22 cellular contexts compared by ENCODE assay signal in the genomic region with DNA sequence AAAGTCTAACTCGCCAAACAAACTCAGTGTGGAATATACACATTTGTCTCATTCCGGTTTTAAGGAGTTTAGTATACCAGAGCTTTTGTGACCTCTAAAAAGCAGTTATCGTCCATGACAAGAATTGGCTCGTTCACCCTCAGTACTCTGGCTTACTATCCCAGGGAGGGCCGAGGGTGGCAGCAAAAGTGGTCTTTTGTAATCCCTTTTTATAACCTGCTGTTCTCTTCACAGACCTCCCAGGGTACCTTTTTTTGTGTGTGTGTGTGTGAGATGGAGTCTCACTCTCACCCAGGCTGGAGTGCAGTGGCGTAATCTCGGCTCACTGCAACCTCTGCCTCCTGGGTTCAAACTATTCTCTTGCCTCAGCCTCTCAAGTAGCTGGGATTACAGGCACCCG. TPM values are rescaled to one million over a fixed set of nuclear protein-coding genes. Genes with fewer than 3 reads are reported as not detected.
DNase-seq lines count a peak whose midpoint lies in the region; ATAC-seq, FAIRE-seq and TF ChIP-seq lines count a peak whose summit lies in the region.
"Had no signal": no experiment of that assay in that cellular context is flagged by ENCODE, and none has a peak within 500 bp of the region (broad histone marks: within the 10 kb centered on the region; RNA-seq: fewer than 3 reads in every experiment).

No MANE protein-coding gene starts in this region.

- peaks cover 11% of the 10 kb centered on the region; the same call in 1 of the 2 replicates for H3K4me1 ChIP-seq in HepG2 (ENCODE audit: insufficient read depth, low read length)
- H3K4me1 ChIP-seq in right lobe of liver = peaks cover 0 to 21% (median 4%) of the 10 kb centered on the region in 4 donors
- peaks cover 4 to 15% (median 12%) of the 10 kb centered on the region in 4 donors for H3K4me1 ChIP-seq in liver (ENCODE audit: control insufficient read depth in 4 of 4, insufficient read depth in 4 of 4, low read length in 3 of 4)

- TF ChIP-seq EP300 in HepG2 (IDR thresholded peaks at IDR 0.05; ENCODE audit: low read depth in 2 of 2, low read length in 2 of 2) (no peak), HepG2 (CRISPR knock-in tag; IDR thresholded peaks at IDR 0.05; ENCODE audit: borderline replicate concordance) (no peak)

- peaks cover 53% of the 10 kb centered on the region for H3K79me2 ChIP-seq in HepG2 (ENCODE audit: insufficient read depth, low read length)

- in situ Hi-C loops in HepG2 (cut with HindIII; ENCODE audit: extremely low pct_ligation_motif_present, low pct_unique_long_range_greater_than_20kb) = no loop called here

- H3K27me3 Mint-ChIP-seq in activated T-cell treated with anti-CD3 and anti-CD28 coated beads, Interleukin-2, amount 50 U/mL, for 24 hours = no peaks in the 10 kb centered on the region

- no peak overlapping the region for H3K4me3 Mint-ChIP-seq in activated T-cell treated with anti-CD3 and anti-CD28 coated beads, Interleukin-2, amount 50 U/mL, for 24 hours
- H3K4me3 Mint-ChIP-seq: CD14-positive monocyte; CD8-positive, alpha-beta T cell had no signal

- CTCF ChIA-PET in HepG2 (lab: Yijun Ruan, JAX; ENCODE audit: low intra/inter-chr PET ratio, low total read pairs) = no interaction called here

- no peaks in the 10 kb centered on the region for H3K9me3 Mint-ChIP-seq in activated T-cell treated with anti-CD3 and anti-CD28 coated beads, Interleukin-2, amount 50 U/mL, for 24 hours
- H3K9me3 Mint-ChIP-seq: CD8-positive, alpha-beta T cell had no signal

- no peak overlapping the region for H3K4me2 ChIP-seq in HepG2 (ENCODE audit: low read depth, low read length)

- FAIRE-seq in HepG2 (lab: Jason Lieb, UNC) = no peak
- FAIRE-seq: D721Med, G401.6, GM12891, GM19239, H1 had no signal

- H3K36me3 ChIP-seq in HepG2 (replicated peaks in 1 of 2; ENCODE audit: control insufficient read depth in 1 of 2, insufficient read depth in 2 of 2, low read length in 2 of 2) = peaks cover 18 to 38% of the 10 kb centered on the region in 2 experiments
- H3K36me3 ChIP-seq in right lobe of liver = peaks cover 0 to 9% (median 2%) of the 10 kb centered on the region in 4 donors
- peaks cover 2 to 11% (median 8%) of the 10 kb centered on the region in 4 donors for H3K36me3 ChIP-seq in liver (ENCODE audit: control insufficient read depth in 4 of 4, insufficient read depth in 3 of 4, low read depth in 1 of 4, low read length in 3 of 4)

- no peak for TF ChIP-seq CTCF in HepG2 (CRISPR knock-in tag; IDR thresholded peaks at IDR 0.05)
- TF ChIP-seq CTCF in right lobe of liver (IDR thresholded peaks at IDR 0.05) = no peak
- TF ChIP-seq CTCF in liver (IDR thresholded peaks at IDR 0.05; ENCODE audit: low read depth, low read length, missing input control) = no peak

- H2AFZ ChIP-seq in HepG2 (ENCODE audit: low read length) = no peak overlapping the region

- TF ChIP-seq POLR2A in HepG2 (IDR thresholded peaks at IDR 0.05; ENCODE audit: insufficient read depth in 1 of 2, low read depth in 2 of 2, low read length in 2 of 2) = no peak
- TF ChIP-seq POLR2A in right lobe of liver (IDR thresholded peaks at IDR 0.05) = no peak

- DNase-seq in activated T-cell treated with anti-CD3 and anti-CD28 coated beads, Interleukin-2, amount 50 U/mL, for 24 hours = no peak
- no peak for DNase-seq in activated T-cell treated with anti-CD3 and anti-CD28 coated beads, Interleukin-2, amount 50 U/mL, for 1 hour
- DNase-seq in HepG2 (ENCODE audit: low spot score) = no peak
- DNase-seq in right lobe of liver = no peak
- no peak for DNase-seq in HCEC 1CT
- DNase-seq: CD8-positive, alpha-beta T cell; COR-L47; DMS153; DMS79 treated with DMSO at 0.1 percent for 48 hours; EL had no signal

- 92% methylated on average over 8 of the region's 8 CpGs for WGBS in HepG2 (ENCODE audit: low lambda C conversion rate)
- WGBS in right lobe of liver (ENCODE audit: insufficient coverage, low coverage, low lambda C conversion rate, missing lambda C conversion rate) = 41% methylated on average over 3 of the region's 8 CpGs
- 70% methylated on average over 8 of the region's 8 CpGs for WGBS in liver

- H3K27ac ChIP-seq in HepG2 (ENCODE audit: extremely low read length, insufficient read depth, low read length) (no peak overlapping the region), right lobe of liver (no peak overlapping the region), liver (ENCODE audit: low read depth in 1 of 2, low read length in 2 of 2) (no peak overlapping the region)
- H3K27ac ChIP-seq: 22Rv1, HL-60 had no signal

- no TSS peak for BruUV-seq in HepG2 (replicated peaks; lab: Mats Ljungman, UMichigan)

- no peak overlapping the region for H3K9ac ChIP-seq in HepG2 (ENCODE audit: insufficient read depth, low read depth, low read length)
- no peak overlapping the region for H3K9ac ChIP-seq in liver (ENCODE audit: low read depth in 1 of 2, low read length in 2 of 2)

- no peaks in the 10 kb centered on the region for H3K9me3 ChIP-seq in HepG2 (ENCODE audit: low read length)
- no peaks in the 10 kb centered on the region for H3K9me3 ChIP-seq in right lobe of liver
- no peaks in the 10 kb centered on the region for H3K9me3 ChIP-seq in liver (ENCODE audit: control insufficient read depth in 4 of 4, low read length in 3 of 4)

- intact Hi-C loops in HepG2 (cut with micrococcal nuclease; ENCODE audit: unreplicated experiment) = no loop called here
- intact Hi-C loops in right lobe of liver (cut with DNase I) = no loop called here

- H3K4me3 ChIP-seq in HepG2 (replicated peaks in 1 of 3; ENCODE audit: insufficient read depth in 1 of 3, low read depth in 2 of 3, low read length in 3 of 3) = no peak overlapping the region
- no peak overlapping the region for H3K4me3 ChIP-seq in right lobe of liver
- no peak overlapping the region for H3K4me3 ChIP-seq in liver (ENCODE audit: low read depth in 1 of 3, low read length in 3 of 3)

- H3K27ac Mint-ChIP-seq in activated T-cell treated with anti-CD3 and anti-CD28 coated beads, Interleukin-2, amount 50 U/mL, for 24 hours = peak overlapping the region; percentile 44
- H3K27ac Mint-ChIP-seq: CD8-positive, alpha-beta T cell had no signal

- peaks cover 78% of the 10 kb centered on the region for H3K36me3 Mint-ChIP-seq in activated T-cell treated with anti-CD3 and anti-CD28 coated beads, Interleukin-2, amount 50 U/mL, for 24 hours (ENCODE audit: low read depth)

- POLR2A ChIA-PET in HepG2 (lab: Yijun Ruan, JAX) = interaction anchor here (4.6 kb wide), 1 partner anchor 9 kb away, joined by 28 read pairs; a partner anchor contains a TSS

- H4K20me1 ChIP-seq in HepG2 (ENCODE audit: insufficient read depth, low read length) = peaks cover 3% of the 10 kb centered on the region; the same call in 1 of the 2 replicates

- H3K27me3 ChIP-seq in HepG2 (ENCODE audit: control insufficient read depth in 1 of 2, insufficient read depth in 2 of 2, low read length in 2 of 2) (no peaks in the 10 kb centered on the region), right lobe of liver (no peaks in the 10 kb centered on the region), liver (ENCODE audit: control insufficient read depth in 4 of 4, insufficient read depth in 4 of 4, low read length in 3 of 4) (no peaks in the 10 kb centered on the region)

- ATAC-seq in HepG2 (no peak; the same call in 2 of the 3 replicates), right lobe of liver (no peak), GM18520 (IDR thresholded peaks at IDR 0.05; ENCODE audit: unreplicated experiment) (no peak), GM18870 (IDR thresholded peaks at IDR 0.05; ENCODE audit: unreplicated experiment) (no peak)
- ATAC-seq: CD8-positive, alpha-beta T cell; HCT116 had no signal

- peaks cover 47% of the 10 kb centered on the region for H3K4me1 Mint-ChIP-seq in activated T-cell treated with anti-CD3 and anti-CD28 coated beads, Interleukin-2, amount 50 U/mL, for 24 hours (ENCODE audit: low read depth)

- TF ChIP-seq RAD21 in HepG2 (CRISPR knock-in tag; IDR thresholded peaks at IDR 0.05) (no peak), liver (IDR thresholded peaks at IDR 0.05) (no peak)

RNA-seq across cellular contexts. Expression of a gene that starts 8.9 kb away (rescaled TPM):
- total RNA-seq in HepG2 (2016; rRNA removed; fragmentation: Illumina TruSeq; extraction: Trizol) (142 and 194 TPM in 2 replicates), right lobe of liver (10 to 100 TPM; 50.8 to 76.7 (median 72.0) TPM), liver (10 to 100 TPM; 27.0 to 55.1 TPM)
- total RNA-seq in HepG2 (2016; cell fraction: cytosol; rRNA removed; fragmentation: Illumina TruSeq; extraction: Trizol; ENCODE audit: low read depth) = 26.5 and 28.3 TPM in 2 replicates
- 140 and 195 TPM in 2 replicates for total RNA-seq in HepG2 (2016; cell fraction: insoluble cytoplasmic fraction; rRNA removed; fragmentation: Illumina TruSeq; extraction: Trizol)
- 38.6 and 40.6 TPM in 2 replicates for total RNA-seq in HepG2 (2016; cell fraction: membrane; rRNA removed; fragmentation: Illumina TruSeq; extraction: Trizol)
- 107 and 123 TPM in 2 replicates for total RNA-seq in HepG2 (2016; cell fraction: nucleus; rRNA removed; fragmentation: Illumina TruSeq; extraction: Trizol)
- polyA plus RNA-seq in HepG2 (2011; rRNA removed) (71.9 and 75.7 TPM in 2 replicates), liver (10 to 100 TPM; 30.2 to 83.7 TPM)
- polyA plus RNA-seq in HepG2 (2011; cell fraction: cytosol; rRNA removed) = 38.6 and 40.9 TPM in 2 replicates
- polyA plus RNA-seq in HepG2 (2011; cell fraction: nucleus; rRNA removed) = 44.4 and 51.3 TPM in 2 replicates
- polyA plus RNA-seq in HepG2 (2012) = 109 and 117 TPM in 2 replicates
- polyA plus RNA-seq in HepG2 (2016; cell fraction: cytosol; fragmentation: Illumina TruSeq; extraction: Trizol; ENCODE audit: low read depth) = 13.3 and 16.4 TPM in 2 replicates
- 189 and 216 TPM in 2 replicates for polyA plus RNA-seq in HepG2 (2016; cell fraction: insoluble cytoplasmic fraction; fragmentation: Illumina TruSeq; extraction: Trizol; ENCODE audit: low read depth)
- polyA plus RNA-seq in HepG2 (2016; cell fraction: membrane; fragmentation: Illumina TruSeq; extraction: Trizol; ENCODE audit: low read depth) = 22.9 and 24.5 TPM in 2 replicates
- 111 and 125 TPM in 2 replicates for polyA plus RNA-seq in HepG2 (2016; cell fraction: nucleus; fragmentation: Illumina TruSeq; extraction: Trizol; ENCODE audit: insufficient read depth, low read depth)
- 63.5 and 95.4 TPM in 2 replicates for polyA minus RNA-seq in HepG2 (2011; rRNA and poly(A)+ RNA removed; ENCODE audit: low replicate concordance)
- 254 and 276 TPM in 2 replicates for polyA minus RNA-seq in HepG2 (2011; cell fraction: cytosol; rRNA and poly(A)+ RNA removed)
- 44.7 and 70.7 TPM in 2 replicates for polyA minus RNA-seq in HepG2 (2011; cell fraction: nucleus; rRNA and poly(A)+ RNA removed)

RNA-seq across cellular contexts. Expression of a gene that starts 18.6 kb away (rescaled TPM):
- total RNA-seq in HepG2 (2016; rRNA removed; fragmentation: Illumina TruSeq; extraction: Trizol) (29.2 and 31.1 TPM in 2 replicates), right lobe of liver (10 to 100 TPM; 13.2 to 20.6 (median 16.6) TPM), liver (10 to 100 TPM; 15.6 to 22.9 TPM)
- total RNA-seq in HepG2 (2016; cell fraction: cytosol; rRNA removed; fragmentation: Illumina TruSeq; extraction: Trizol; ENCODE audit: low read depth) = 17.8 and 18.9 TPM in 2 replicates
- total RNA-seq in HepG2 (2016; cell fraction: insoluble cytoplasmic fraction; rRNA removed; fragmentation: Illumina TruSeq; extraction: Trizol) = 29.3 and 30.4 TPM in 2 replicates
- 31.0 and 36.7 TPM in 2 replicates for total RNA-seq in HepG2 (2016; cell fraction: membrane; rRNA removed; fragmentation: Illumina TruSeq; extraction: Trizol)
- total RNA-seq in HepG2 (2016; cell fraction: nucleus; rRNA removed; fragmentation: Illumina TruSeq; extraction: Trizol) = 13.3 and 14.3 TPM in 2 replicates
- polyA plus RNA-seq in HepG2 (2011; rRNA removed) (25.9 and 30.2 TPM in 2 replicates), liver (10 to 100 TPM in 1 of 2 donors, 1 to 10 TPM in 1; 9.7 to 13.6 TPM)
- polyA plus RNA-seq in HepG2 (2011; cell fraction: cytosol; rRNA removed) = 27.0 and 35.9 TPM in 2 replicates
- polyA plus RNA-seq in HepG2 (2011; cell fraction: nucleus; rRNA removed) = 35.9 and 42.1 TPM in 2 replicates
- polyA plus RNA-seq in HepG2 (2012) = 21.9 and 25.6 TPM in 2 replicates
- polyA plus RNA-seq in HepG2 (2016; cell fraction: cytosol; fragmentation: Illumina TruSeq; extraction: Trizol; ENCODE audit: low read depth) = 14.2 and 18.1 TPM in 2 replicates
- 30.0 and 35.6 TPM in 2 replicates for polyA plus RNA-seq in HepG2 (2016; cell fraction: insoluble cytoplasmic fraction; fragmentation: Illumina TruSeq; extraction: Trizol; ENCODE audit: low read depth)
- polyA plus RNA-seq in HepG2 (2016; cell fraction: membrane; fragmentation: Illumina TruSeq; extraction: Trizol; ENCODE audit: low read depth) = 26.8 and 28.1 TPM in 2 replicates
- polyA plus RNA-seq in HepG2 (2016; cell fraction: nucleus; fragmentation: Illumina TruSeq; extraction: Trizol; ENCODE audit: insufficient read depth, low read depth) = 28.5 and 31.2 TPM in 2 replicates
- 34.7 and 107 TPM in 2 replicates for polyA minus RNA-seq in HepG2 (2011; rRNA and poly(A)+ RNA removed; ENCODE audit: low replicate concordance)
- polyA minus RNA-seq in HepG2 (2011; cell fraction: cytosol; rRNA and poly(A)+ RNA removed) = 36.1 and 39.1 TPM in 2 replicates
- 14.9 and 19.5 TPM in 2 replicates for polyA minus RNA-seq in HepG2 (2011; cell fraction: nucleus; rRNA and poly(A)+ RNA removed)
